Comparison of ENCODE assay signal across 33 cellular contexts in the genomic region with DNA sequence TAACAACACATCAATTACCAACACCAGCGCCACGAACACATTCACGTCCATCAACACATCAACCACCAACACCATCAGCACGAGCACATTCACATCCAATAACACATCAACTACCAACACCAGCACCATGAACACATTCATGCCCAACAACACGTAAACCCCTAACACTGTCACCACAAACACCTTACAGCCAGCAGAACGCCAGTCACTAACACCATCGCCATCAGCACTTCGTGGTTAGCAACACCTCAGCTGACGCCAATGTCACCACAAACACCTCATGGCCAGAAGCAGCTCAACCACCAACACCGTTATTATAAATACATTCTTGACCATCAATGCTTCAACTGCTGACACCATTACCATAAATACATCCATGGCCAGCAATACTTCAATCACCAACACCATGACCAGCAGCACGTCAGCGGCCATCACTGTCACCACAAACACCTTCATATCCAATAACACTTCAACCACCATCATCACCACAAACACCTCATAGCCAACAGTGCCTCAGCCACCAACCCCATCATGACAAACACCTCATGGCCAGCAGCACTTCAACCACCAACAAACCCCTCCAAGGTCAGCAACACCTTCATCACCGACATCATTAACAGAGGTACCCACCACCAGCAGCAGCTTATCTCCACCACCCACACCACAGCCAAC. TPM values are rescaled to one million over a fixed set of nuclear protein-coding genes. Genes with fewer than 3 reads are reported as not detected.
A peak's percentile ranks its signal among the peaks of the same experiment; 100 is the strongest.
DNase-seq lines count a peak whose midpoint lies in the region; ATAC-seq, FAIRE-seq and TF ChIP-seq lines count a peak whose summit lies in the region.
"Had no signal": no experiment of that assay in that cellular context is flagged by ENCODE, and none has a peak within 500 bp of the region (broad histone marks: within the 10 kb centered on the region; RNA-seq: fewer than 3 reads in every experiment).

No MANE protein-coding gene starts in this region.

- no peak for TF ChIP-seq POLR2A in vagina (IDR thresholded peaks at IDR 0.05)

- ATAC-seq in activated naive CD4-positive, alpha-beta T cell treated with anti-CD3 and anti-CD28 coated beads, Interleukin-2, amount 50 U/mL, for 72 hours, result peak; percentile 21 to 45
- ATAC-seq in stimulated activated effector memory CD8-positive, alpha-beta T cell treated with anti-CD3 and anti-CD28 coated beads, Interleukin-12 subunit alpha, Interleukin-12 subunit beta, amount 100 ng/mL, for 72 hours, result peak; percentile 73
- ATAC-seq: mucosa of descending colon; Panc1; stimulated activated naive B cell treated with anti-CD40 and anti-IgM and Interleukin-4, amounts not matched to agents 10 μg/mL and 1 μg/mL and 100 μg/mL, for 72 hours had no signal

- no peaks in the 10 kb centered on the region for H3K9me3 Mint-ChIP-seq in activated naive CD4-positive, alpha-beta T cell treated with anti-CD3 and anti-CD28 coated beads, Interleukin-2, amount 50 U/mL, for 72 hours
- H3K9me3 Mint-ChIP-seq in stimulated activated effector memory CD8-positive, alpha-beta T cell treated with anti-CD3 and anti-CD28 coated beads, Interleukin-12 subunit alpha, Interleukin-12 subunit beta, amount 100 ng/mL, for 72 hours, result no peaks in the 10 kb centered on the region

- no peak overlapping the region for H3K27ac ChIP-seq in vagina
- H3K27ac ChIP-seq: BLaER1 treated with 17β-estradiol and CSF1 and Interleukin-3, amounts not matched to agents 10 nM and 100 nM; colonic mucosa; esophagus muscularis mucosa; GM23248; KMS-11; parathyroid adenoma; right atrium auricular region; thoracic aorta; WERI-Rb-1 had no signal

- H3K4me1 ChIP-seq in vagina, result no peaks in the 10 kb centered on the region
- H3K4me1 ChIP-seq: colonic mucosa, esophagus muscularis mucosa, parathyroid adenoma, right atrium auricular region had no signal

- no peaks in the 10 kb centered on the region for H3K4me1 Mint-ChIP-seq in stimulated activated effector memory CD8-positive, alpha-beta T cell treated with anti-CD3 and anti-CD28 coated beads, Interleukin-12 subunit alpha, Interleukin-12 subunit beta, amount 100 ng/mL, for 72 hours

- H3K4me3 Mint-ChIP-seq in stimulated activated effector memory CD8-positive, alpha-beta T cell treated with anti-CD3 and anti-CD28 coated beads, Interleukin-12 subunit alpha, Interleukin-12 subunit beta, amount 100 ng/mL, for 72 hours, result no peak overlapping the region
- H3K4me3 Mint-ChIP-seq: stimulated activated naive B cell treated with anti-CD40 and anti-IgM and Interleukin-4, amounts not matched to agents 10 μg/mL and 1 μg/mL and 100 μg/mL, for 72 hours had no signal

- intact Hi-C loops in vagina (cut with DNase I), result no loop called here

- H3K36me3 Mint-ChIP-seq in activated naive CD4-positive, alpha-beta T cell treated with anti-CD3 and anti-CD28 coated beads, Interleukin-2, amount 50 U/mL, for 72 hours, result no peaks in the 10 kb centered on the region
- peaks cover 9% of the 10 kb centered on the region for H3K36me3 Mint-ChIP-seq in stimulated activated effector memory CD8-positive, alpha-beta T cell treated with anti-CD3 and anti-CD28 coated beads, Interleukin-12 subunit alpha, Interleukin-12 subunit beta, amount 100 ng/mL, for 72 hours

- H3K4me3 ChIP-seq in GM08714 (ENCODE audit: low read length) (peak overlapping the region; percentile 18; the same call in 1 of the 2 replicates), bronchial epithelial cell (ENCODE audit: low read depth, low read length) (no peak overlapping the region), vagina (no peak overlapping the region)
- H3K4me3 ChIP-seq: BLaER1 treated with 17β-estradiol and CSF1 and Interleukin-3, amounts not matched to agents 10 nM and 100 nM; colonic mucosa; esophagus muscularis mucosa; GM23248; mucosa of descending colon; right atrium auricular region; thoracic aorta had no signal

- H3K27me3 ChIP-seq in bronchial epithelial cell (ENCODE audit: control insufficient read depth, insufficient read depth, low read length), result no peaks in the 10 kb centered on the region
- H3K27me3 ChIP-seq in vagina, result no peaks in the 10 kb centered on the region
- H3K27me3 ChIP-seq: colonic mucosa, right atrium auricular region had no signal

- FAIRE-seq in bronchial epithelial cell (lab: Jason Lieb, UNC), result peak; percentile 80

- H3K9me3 ChIP-seq in vagina, result no peaks in the 10 kb centered on the region
- H3K9me3 ChIP-seq: colonic mucosa, esophagus muscularis mucosa, mucosa of descending colon, right atrium auricular region, thoracic aorta had no signal

- DNase-seq in activated naive CD4-positive, alpha-beta T cell treated with anti-CD3 and anti-CD28 coated beads, Interleukin-2, amount 50 U/mL, for 72 hours (ENCODE audit: low spot score in 2 of 2), result no peak
- no peak for DNase-seq in activated naive CD4-positive, alpha-beta T cell (lab: John Stamatoyannopoulos, UW)
- DNase-seq in bronchial epithelial cell (ENCODE audit: low read depth) (no peak), vagina (ENCODE audit: extremely low spot score in 2 of 2) (no peak), iPS-NIHi7 (ENCODE audit: extremely low spot score) (no peak)
- no peak for DNase-seq in stimulated activated effector memory CD8-positive, alpha-beta T cell treated with anti-CD3 and anti-CD28 coated beads, Interleukin-12 subunit alpha, Interleukin-12 subunit beta, amount 100 ng/mL, for 72 hours (ENCODE audit: low spot score in 2 of 2)
- DNase-seq: activated CD4-positive, alpha-beta T cell treated with anti-CD3 and anti-CD28 coated beads, Interleukin-2, amount 50 U/mL, for 48 hours; amygdala; Calu3; colonic mucosa; DND-41; foreskin melanocyte; GM23248; mucosa of descending colon; NCI-H1417 treated with DMSO at 0.1 percent for 48 hours; NCI-H2081; NCI-H226; NCI-H69; SIG-M5; stimulated activated CD4-positive, alpha-beta T cell treated with anti-CD3 and anti-CD28 coated beads, Interleukin-4, amount 100 ng/mL, for 1 hour; stimulated activated naive B cell treated with anti-CD40 and anti-IgM and Interleukin-4, amounts not matched to agents 10 μg/mL and 1 μg/mL and 100 μg/mL, for 72 hours; SW 1271; T1000; WERI-Rb-1 had no signal

- no peaks in the 10 kb centered on the region for H3K36me3 ChIP-seq in bronchial epithelial cell (ENCODE audit: control insufficient read depth, insufficient read depth, low read length)
- H3K36me3 ChIP-seq in vagina, result no peaks in the 10 kb centered on the region
- H3K36me3 ChIP-seq: colonic mucosa, esophagus muscularis mucosa, right atrium auricular region, thoracic aorta, WERI-Rb-1 had no signal

- no peak overlapping the region for H3K27ac Mint-ChIP-seq in activated naive CD4-positive, alpha-beta T cell treated with anti-CD3 and anti-CD28 coated beads, Interleukin-2, amount 50 U/mL, for 72 hours
- H3K27ac Mint-ChIP-seq in stimulated activated effector memory CD8-positive, alpha-beta T cell treated with anti-CD3 and anti-CD28 coated beads, Interleukin-12 subunit alpha, Interleukin-12 subunit beta, amount 100 ng/mL, for 72 hours, result no peak overlapping the region
- H3K27ac Mint-ChIP-seq: stimulated activated naive B cell treated with anti-CD40 and anti-IgM and Interleukin-4, amounts not matched to agents 10 μg/mL and 1 μg/mL and 100 μg/mL, for 72 hours had no signal

- TF ChIP-seq CTCF in bronchial epithelial cell (IDR thresholded peaks at IDR 0.05; ENCODE audit: insufficient read depth, low read length, severe bottlenecking), result no peak
- TF ChIP-seq CTCF in vagina (IDR thresholded peaks at IDR 0.05), result no peak

RNA-seq across cellular contexts. Expression of gene FCER2, which starts 9.4 kb away (rescaled TPM):
- under 1 TPM; 0.56 to 0.57 TPM for total RNA-seq in activated naive CD4-positive, alpha-beta T cell treated with anti-CD3 and anti-CD28 coated beads, Interleukin-2, amount 50 U/mL, for 72 hours
- not detected in 2 replicates for total RNA-seq in bronchial epithelial cell
- total RNA-seq in vagina, result not detected
- total RNA-seq: Calu3, GM23248, lung microvascular endothelial cell, right atrium auricular region had no signal

RNA-seq across cellular contexts. Expression of gene TRAPPC5, which starts 11.9 kb away (rescaled TPM):
- total RNA-seq in activated naive CD4-positive, alpha-beta T cell treated with anti-CD3 and anti-CD28 coated beads, Interleukin-2, amount 50 U/mL, for 72 hours, result 10 to 100 TPM; 58.9 to 84.4 TPM
- total RNA-seq in bronchial epithelial cell (29.2 and 141 TPM in 2 replicates), vagina (87.2 TPM)

RNA-seq across cellular contexts. Expression of gene MCEMP1, which starts 15.7 kb away (rescaled TPM):
- total RNA-seq in activated naive CD4-positive, alpha-beta T cell treated with anti-CD3 and anti-CD28 coated beads, Interleukin-2, amount 50 U/mL, for 72 hours, result not detected
- total RNA-seq in bronchial epithelial cell (not detected in 2 replicates), vagina (not detected)
- total RNA-seq: Calu3, GM23248, lung microvascular endothelial cell had no signal

RNA-seq across cellular contexts. Expression of gene RETN, which starts 23.7 kb away (rescaled TPM):
- total RNA-seq in activated naive CD4-positive, alpha-beta T cell treated with anti-CD3 and anti-CD28 coated beads, Interleukin-2, amount 50 U/mL, for 72 hours, result not detected
- not detected in 2 replicates for total RNA-seq in bronchial epithelial cell
- total RNA-seq in vagina, result not detected
- total RNA-seq: Calu3, colonic mucosa, GM23248, lung microvascular endothelial cell, mucosa of descending colon, right atrium auricular region, thoracic aorta had no signal

RNA-seq across cellular contexts. Expression of gene CLEC4G, which starts 39.4 kb away (rescaled TPM):
- not detected for total RNA-seq in activated naive CD4-positive, alpha-beta T cell treated with anti-CD3 and anti-CD28 coated beads, Interleukin-2, amount 50 U/mL, for 72 hours
- not detected in 2 replicates for total RNA-seq in bronchial epithelial cell
- total RNA-seq in vagina, result 0.98 TPM
- total RNA-seq: Calu3, GM23248, lung microvascular endothelial cell had no signal
